Comparison of ENCODE assay signal across 10 cellular contexts in the genomic region with DNA sequence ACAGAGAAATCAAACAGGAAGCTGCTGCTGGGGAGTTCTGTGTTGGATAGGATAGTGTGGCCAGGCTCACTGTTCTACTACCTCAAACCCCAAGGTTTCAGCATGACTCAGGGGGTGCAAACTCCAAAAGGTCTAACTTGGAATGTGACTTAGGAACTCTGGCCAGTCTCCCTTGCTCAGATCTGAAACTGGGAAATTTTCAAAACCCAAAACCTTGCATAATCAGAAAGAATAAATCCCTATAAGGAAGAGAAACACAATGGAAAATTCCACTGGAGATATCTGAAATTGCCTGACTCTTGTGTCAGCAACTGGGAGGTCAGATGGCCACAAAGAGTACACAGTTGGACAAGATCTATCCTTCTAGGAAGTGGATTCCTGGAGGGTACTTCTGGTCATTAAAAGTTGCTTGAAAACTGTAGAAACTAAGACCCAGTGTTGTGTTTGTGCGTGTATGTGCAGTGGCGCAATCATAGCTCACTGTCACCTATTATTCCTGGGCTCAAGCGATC. TPM values are rescaled to one million over a fixed set of nuclear protein-coding genes. Genes with fewer than 3 reads are reported as not detected.
DNase-seq lines count a peak whose midpoint lies in the region; ATAC-seq and TF ChIP-seq lines count a peak whose summit lies in the region.
"Had no signal": no experiment of that assay in that cellular context is flagged by ENCODE, and none has a peak within 500 bp of the region (broad histone marks: within the 10 kb centered on the region; RNA-seq: fewer than 3 reads in every experiment).

No MANE protein-coding gene starts in this region.

- H3K36me3 ChIP-seq in GM23248 (ENCODE audit: low read depth) = no peaks in the 10 kb centered on the region
- H3K36me3 ChIP-seq in psoas muscle (ENCODE audit: insufficient read depth in 1 of 2, low read depth in 1 of 2) = no peaks in the 10 kb centered on the region

- no peaks in the 10 kb centered on the region for H3K9me2 ChIP-seq in GM23248 (ENCODE audit: insufficient read depth)

- H3K4me1 Mint-ChIP-seq in activated T-helper 2 cell treated with anti-CD3 and anti-CD28 coated beads, Interferon-gamma antibody, Interleukin-2, Interleukin-4, amounts not matched to agents 10 μg/mL and 5 μg/mL and 100 μg/mL, durations not matched to agents 14 hours and 24 hours and 36 hours (ENCODE audit: low read depth) = peaks cover 6% of the 10 kb centered on the region

- H3K9me3 ChIP-seq in GM23248 (ENCODE audit: low read depth) (no peaks in the 10 kb centered on the region), psoas muscle (no peaks in the 10 kb centered on the region)

- in situ Hi-C loops in GM23248 (cut with MboI) = no loop called here

- no peaks in the 10 kb centered on the region for H3K27me3 ChIP-seq in GM23248 (replicated peaks; ENCODE audit: insufficient read depth)
- no peaks in the 10 kb centered on the region for H3K27me3 ChIP-seq in psoas muscle (ENCODE audit: insufficient read depth in 3 of 3, low read length in 2 of 3)

- H3K27ac Mint-ChIP-seq in activated T-helper 2 cell treated with anti-CD3 and anti-CD28 coated beads, Interferon-gamma antibody, Interleukin-2, Interleukin-4, amounts not matched to agents 10 μg/mL and 5 μg/mL and 100 μg/mL, durations not matched to agents 14 hours and 24 hours and 36 hours = no peak overlapping the region

- peak overlapping the region; percentile 43 for H2AFZ ChIP-seq in GM23248

- no peak overlapping the region for H3K4me3 Mint-ChIP-seq in activated T-helper 2 cell treated with anti-CD3 and anti-CD28 coated beads, Interferon-gamma antibody, Interleukin-2, Interleukin-4, amounts not matched to agents 10 μg/mL and 5 μg/mL and 100 μg/mL, durations not matched to agents 14 hours and 24 hours and 36 hours (ENCODE audit: low read depth)

- H3K4me2 ChIP-seq in GM23248 (ENCODE audit: unreplicated experiment) = peak overlapping the region; percentile 37

- H3K4me1 ChIP-seq in GM23248 (ENCODE audit: insufficient read depth) (peaks cover 34% of the 10 kb centered on the region), psoas muscle (peaks cover 10% of the 10 kb centered on the region)

- H3K9ac ChIP-seq in GM23248 = peak overlapping the region; percentile 38

- no peaks in the 10 kb centered on the region for H3K79me2 ChIP-seq in GM23248 (ENCODE audit: insufficient read depth)

- no peaks in the 10 kb centered on the region for H3K27me3 Mint-ChIP-seq in activated T-helper 2 cell treated with anti-CD3 and anti-CD28 coated beads, Interferon-gamma antibody, Interleukin-2, Interleukin-4, amounts not matched to agents 10 μg/mL and 5 μg/mL and 100 μg/mL, durations not matched to agents 14 hours and 24 hours and 36 hours (ENCODE audit: low read depth)

- H3K4me3 ChIP-seq in GM23248 (peak overlapping the region; percentile 38), psoas muscle (no peak overlapping the region)

- no peaks in the 10 kb centered on the region for H3K36me3 Mint-ChIP-seq in activated T-helper 2 cell treated with anti-CD3 and anti-CD28 coated beads, Interferon-gamma antibody, Interleukin-2, Interleukin-4, amounts not matched to agents 10 μg/mL and 5 μg/mL and 100 μg/mL, durations not matched to agents 14 hours and 24 hours and 36 hours (ENCODE audit: low read depth)

- DNase-seq in GM23248 = peak; percentile 80
- DNase-seq in amniotic epithelial cell (ENCODE audit: low read depth) = peak; percentile 97
- DNase-seq in iris pigment epithelial cell (ENCODE audit: low read depth) = peak; percentile 92
- DNase-seq in smooth muscle cell of the brain vasculature (ENCODE audit: low read depth, low spot score) = peak; percentile 55
- no peak for DNase-seq in activated T-helper 2 cell treated with anti-CD3 and anti-CD28 coated beads, Interferon-gamma antibody, Interleukin-2, Interleukin-4, amounts not matched to agents 10 μg/mL and 5 μg/mL and 100 μg/mL, durations not matched to agents 14 hours and 24 hours and 36 hours (ENCODE audit: low spot score)
- no peak for DNase-seq in NCI-H1105 (lab: John Stamatoyannopoulos, UW)
- no peak for DNase-seq in psoas muscle
- DNase-seq: amygdala, NCI-H1694 had no signal

- H4K20me1 ChIP-seq in GM23248 (ENCODE audit: insufficient read depth) = no peaks in the 10 kb centered on the region

- intact Hi-C loops in activated T-helper 2 cell treated with anti-CD3 and anti-CD28 coated beads, Interferon-gamma antibody, Interleukin-2, Interleukin-4, amounts not matched to agents 10 μg/mL and 5 μg/mL and 100 μg/mL, durations not matched to agents 14 hours and 24 hours and 36 hours (cut with micrococcal nuclease) = no loop called here
- intact Hi-C loops in psoas muscle (cut with DNase I) = no loop called here

- peaks cover 24% of the 10 kb centered on the region for H3F3A ChIP-seq in GM23248 (ENCODE audit: insufficient read depth)

- ATAC-seq in GM21723 (IDR thresholded peaks at IDR 0.05; ENCODE audit: unreplicated experiment) (no peak), psoas muscle (no peak)

- H3K27ac ChIP-seq in GM23248 (peak overlapping the region; percentile 66), psoas muscle (no peak overlapping the region)

- no peak for TF ChIP-seq CTCF in psoas muscle (IDR thresholded peaks at IDR 0.05)

- no peaks in the 10 kb centered on the region for H3K9me3 Mint-ChIP-seq in activated T-helper 2 cell treated with anti-CD3 and anti-CD28 coated beads, Interferon-gamma antibody, Interleukin-2, Interleukin-4, amounts not matched to agents 10 μg/mL and 5 μg/mL and 100 μg/mL, durations not matched to agents 14 hours and 24 hours and 36 hours

- 86 to 97% methylated on average over 3 of the region's 3 CpGs for WGBS in GM23248 (ENCODE audit: low coverage in 1 of 2, low lambda C conversion rate in 2 of 2, missing lambda C conversion rate in 2 of 2), 2 experiments
- WGBS in psoas muscle, 3 donors = 94 to 95% (median 94%) methylated on average over 3 of the region's 3 CpGs

RNA-seq across cellular contexts. Expression of a gene that starts 58.0 kb away (rescaled TPM):
- not detected in 2 replicates for total RNA-seq in GM23248 (2014; rRNA removed; shearing (Covaris generic))
- not detected in 2 replicates for polyA plus RNA-seq in GM23248 (2016; fragmentation: Nextera tagmentation; extraction: Ambion mirVana)
- total RNA-seq in activated T-helper 2 cell treated with anti-CD3 and anti-CD28 coated beads, Interferon-gamma antibody, Interleukin-2, Interleukin-4, amounts not matched to agents 10 μg/mL and 5 μg/mL and 100 μg/mL, durations not matched to agents 14 hours and 24 hours and 36 hours = 0.11 TPM in 1 of 2 replicates, not detected in the other
- not detected for total RNA-seq in psoas muscle
- under 1 TPM in 2 of 3 donors, not detected in 1; 0.05 to 0.08 TPM for polyA plus RNA-seq in psoas muscle

Comparison
In these comparisons a context has a peak if more than half of its experiments do, and no peak if none do; other contexts are left out.
1. DNase-seq: peak in GM23248 (single experiment), amniotic epithelial cell (single experiment), iris pigment epithelial cell (single experiment) and smooth muscle cell of the brain vasculature (single experiment); none in activated T-helper 2 cell treated with anti-CD3 and anti-CD28 coated beads, Interferon-gamma antibody, Interleukin-2, Interleukin-4, amounts not matched to agents 10 μg/mL and 5 μg/mL and 100 μg/mL, durations not matched to agents 14 hours and 24 hours and 36 hours (single experiment), NCI-H1105 (single experiment) and psoas muscle (0 of 2).